ENCODE assay signal across 8 cellular contexts in genomic region chr20:28602401-28603217, GRCh38.
DNase-seq lines count a peak whose midpoint lies in the region; ATAC-seq and TF ChIP-seq lines count a peak whose summit lies in the region.
"Not testable (repeated sequence)": the region's sequence is repeated elsewhere in the genome, so short reads cannot be mapped to it uniquely, and the experiment has no call there.

No MANE protein-coding gene starts in this region.

- peak overlapping the region; percentile 95 to 96 for H3K4me3 Mint-ChIP-seq in CD14-positive monocyte
- H3K4me3 Mint-ChIP-seq in activated naive CD8-positive, alpha-beta T cell treated with anti-CD3 and anti-CD28 coated beads for 36 hours, result peak overlapping the region; percentile 97

- not testable (repeated sequence) for H3K27me3 ChIP-seq in muscle layer of colon (ENCODE audit: control insufficient read depth in 1 of 2, insufficient read depth in 2 of 2, low read length in 2 of 2)

- H3K36me3 ChIP-seq in muscle layer of colon (ENCODE audit: insufficient read depth, low read length), result not testable (repeated sequence)

- intact Hi-C loops in CD14-positive monocyte (cut with micrococcal nuclease), result not testable (repeated sequence)

- not testable (repeated sequence) for H3K9me3 ChIP-seq in muscle layer of colon (ENCODE audit: low read length)

- H3K4me3 ChIP-seq in foreskin fibroblast (ENCODE audit: low read depth in 1 of 2, low read length in 2 of 2) (peak overlapping the region; percentile 56 to 81), muscle layer of colon (ENCODE audit: low read depth in 1 of 2, low read length in 2 of 2) (peak overlapping the region; percentile 61 to 64)

- ATAC-seq in GM19372 (IDR thresholded peaks at IDR 0.05; ENCODE audit: low read depth, unreplicated experiment) (peak; percentile 99), HG03135 (IDR thresholded peaks at IDR 0.05; ENCODE audit: unreplicated experiment) (peak; percentile 100)

- H3K27me3 Mint-ChIP-seq in CD14-positive monocyte (ENCODE audit: low read depth in 3 of 3); activated naive CD8-positive, alpha-beta T cell treated with anti-CD3 and anti-CD28 coated beads for 36 hours: not testable (repeated sequence)

- H3K27ac ChIP-seq in muscle layer of colon (ENCODE audit: low read depth, low read length), result peak overlapping the region; percentile 4

- not testable (repeated sequence) for H3K4me1 ChIP-seq in muscle layer of colon (ENCODE audit: insufficient read depth, low read length)

- peak; percentile 83 for DNase-seq in CD14-positive monocyte (ENCODE audit: low spot score)
- peak; percentile 97 for DNase-seq in SW480 (ENCODE audit: low spot score)
- DNase-seq in activated naive CD8-positive, alpha-beta T cell treated with anti-CD3 and anti-CD28 coated beads for 36 hours, result peak; percentile 84
- DNase-seq in foreskin fibroblast, result peak; percentile 88 to 95
- DNase-seq in stimulated activated CD8-positive, alpha-beta memory T cell treated with anti-CD3 and anti-CD28 coated beads, Interleukin-15, amount 100 ng/mL, for 24 hours (ENCODE audit: low read depth), result peak; percentile 53

- not testable (repeated sequence) for H3K9ac ChIP-seq in muscle layer of colon (ENCODE audit: low read length)

- H3K4me1 Mint-ChIP-seq in CD14-positive monocyte, result peaks cover 15% of the 10 kb centered on the region
- peaks cover 22% of the 10 kb centered on the region for H3K4me1 Mint-ChIP-seq in activated naive CD8-positive, alpha-beta T cell treated with anti-CD3 and anti-CD28 coated beads for 36 hours

- H3K27ac Mint-ChIP-seq in CD14-positive monocyte, result peak overlapping the region; percentile 64 to 92 (median 81)
- H3K27ac Mint-ChIP-seq in activated naive CD8-positive, alpha-beta T cell treated with anti-CD3 and anti-CD28 coated beads for 36 hours, result peak overlapping the region; percentile 86

- peaks cover 4 to 21% (median 6%) of the 10 kb centered on the region in 7 donors for H3K9me3 Mint-ChIP-seq in CD14-positive monocyte
- H3K9me3 Mint-ChIP-seq in activated naive CD8-positive, alpha-beta T cell treated with anti-CD3 and anti-CD28 coated beads for 36 hours, result not testable (repeated sequence)

- peak; percentile 65 for TF ChIP-seq CTCF in CD14-positive monocyte (IDR thresholded peaks at IDR 0.05)
- peak; percentile 74 for TF ChIP-seq CTCF in foreskin fibroblast (IDR thresholded peaks at IDR 0.05; ENCODE audit: low read depth, low read length)

- not testable (repeated sequence) for H3K36me3 Mint-ChIP-seq in CD14-positive monocyte
- peaks cover 12% of the 10 kb centered on the region for H3K36me3 Mint-ChIP-seq in activated naive CD8-positive, alpha-beta T cell treated with anti-CD3 and anti-CD28 coated beads for 36 hours

Comparison
In these comparisons a context has a peak if more than half of its experiments do, and no peak if none do; other contexts are left out.
1. Peak in every context shown above with its lines: DNase-seq, ATAC-seq, H3K4me3 ChIP-seq and H3K27ac ChIP-seq.